2 cellular contexts compared by ENCODE assay signal in the genomic region with DNA sequence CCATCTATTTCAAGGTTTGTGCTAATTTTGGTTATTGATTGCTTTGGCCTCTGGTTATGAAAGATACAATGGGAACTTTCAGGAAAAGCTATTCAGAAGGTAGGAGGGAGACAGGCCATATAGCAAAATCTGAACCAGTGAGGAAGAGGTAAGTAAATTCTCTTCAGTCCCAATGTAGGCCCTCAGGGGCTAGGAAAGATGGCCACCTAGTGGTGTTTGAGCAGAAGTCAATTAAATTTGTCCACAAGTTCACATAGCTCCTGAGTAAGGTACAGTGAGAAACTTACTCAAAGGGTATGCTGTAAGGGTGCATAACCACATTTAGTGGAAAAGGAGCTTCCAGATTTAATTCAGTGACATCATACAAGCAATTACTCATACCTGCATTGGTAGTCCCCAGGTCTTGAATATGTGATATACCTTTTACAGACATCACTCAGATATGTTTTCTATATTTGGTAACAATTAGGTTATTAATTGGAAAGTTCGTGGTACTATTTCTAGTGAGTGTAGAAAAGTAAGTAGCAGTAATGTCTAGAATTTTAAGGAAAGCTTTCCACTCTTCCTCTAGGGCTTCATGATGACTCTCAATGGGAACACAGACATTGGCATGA.
TF ChIP-seq lines count a peak whose summit lies in the region.

No MANE protein-coding gene starts in this region.

TF ChIP-seq in HEK293, 187 proteins besides CTCF, POLR2A, EP300 and RAD21:
- no peak for TF ChIP-seq ZNF2 (tag by site-specific recombination; IDR thresholded peaks at IDR 0.05)
- TF ChIP-seq, protein P1, sequence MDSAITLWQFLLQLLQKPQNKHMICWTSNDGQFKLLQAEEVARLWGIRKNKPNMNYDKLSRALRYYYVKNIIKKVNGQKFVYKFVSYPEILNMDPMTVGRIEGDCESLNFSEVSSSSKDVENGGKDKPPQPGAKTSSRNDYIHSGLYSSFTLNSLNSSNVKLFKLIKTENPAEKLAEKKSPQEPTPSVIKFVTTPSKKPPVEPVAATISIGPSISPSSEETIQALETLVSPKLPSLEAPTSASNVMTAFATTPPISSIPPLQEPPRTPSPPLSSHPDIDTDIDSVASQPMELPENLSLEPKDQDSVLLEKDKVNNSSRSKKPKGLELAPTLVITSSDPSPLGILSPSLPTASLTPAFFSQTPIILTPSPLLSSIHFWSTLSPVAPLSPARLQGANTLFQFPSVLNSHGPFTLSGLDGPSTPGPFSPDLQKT (IDR thresholded peaks at IDR 0.05; ENCODE audit: borderline replicate concordance, low read depth, low read length): no peak
- peak; percentile 91 for TF ChIP-seq ZNF654 (tag by site-specific recombination; IDR thresholded peaks at IDR 0.05; ENCODE audit: low read depth)
- TF ChIP-seq, protein P2, sequence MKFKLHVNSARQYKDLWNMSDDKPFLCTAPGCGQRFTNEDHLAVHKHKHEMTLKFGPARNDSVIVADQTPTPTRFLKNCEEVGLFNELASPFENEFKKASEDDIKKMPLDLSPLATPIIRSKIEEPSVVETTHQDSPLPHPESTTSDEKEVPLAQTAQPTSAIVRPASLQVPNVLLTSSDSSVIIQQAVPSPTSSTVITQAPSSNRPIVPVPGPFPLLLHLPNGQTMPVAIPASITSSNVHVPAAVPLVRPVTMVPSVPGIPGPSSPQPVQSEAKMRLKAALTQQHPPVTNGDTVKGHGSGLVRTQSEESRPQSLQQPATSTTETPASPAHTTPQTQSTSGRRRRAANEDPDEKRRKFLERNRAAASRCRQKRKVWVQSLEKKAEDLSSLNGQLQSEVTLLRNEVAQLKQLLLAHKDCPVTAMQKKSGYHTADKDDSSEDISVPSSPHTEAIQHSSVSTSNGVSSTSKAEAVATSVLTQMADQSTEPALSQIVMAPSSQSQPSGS (tag by site-specific recombination; IDR thresholded peaks at IDR 0.05; ENCODE audit: low read depth): 0 out of 2 replicates have a peak, but pooled peaks have one; percentile 17
- TF ChIP-seq KLF10 (tag by site-specific recombination; IDR thresholded peaks at IDR 0.05): no peak
- TF ChIP-seq, protein P3, sequence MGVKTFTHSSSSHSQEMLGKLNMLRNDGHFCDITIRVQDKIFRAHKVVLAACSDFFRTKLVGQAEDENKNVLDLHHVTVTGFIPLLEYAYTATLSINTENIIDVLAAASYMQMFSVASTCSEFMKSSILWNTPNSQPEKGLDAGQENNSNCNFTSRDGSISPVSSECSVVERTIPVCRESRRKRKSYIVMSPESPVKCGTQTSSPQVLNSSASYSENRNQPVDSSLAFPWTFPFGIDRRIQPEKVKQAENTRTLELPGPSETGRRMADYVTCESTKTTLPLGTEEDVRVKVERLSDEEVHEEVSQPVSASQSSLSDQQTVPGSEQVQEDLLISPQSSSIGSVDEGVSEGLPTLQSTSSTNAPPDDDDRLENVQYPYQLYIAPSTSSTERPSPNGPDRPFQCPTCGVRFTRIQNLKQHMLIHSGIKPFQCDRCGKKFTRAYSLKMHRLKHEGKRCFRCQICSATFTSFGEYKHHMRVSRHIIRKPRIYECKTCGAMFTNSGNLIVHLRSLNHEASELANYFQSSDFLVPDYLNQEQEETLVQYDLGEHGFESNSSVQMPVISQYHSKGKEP (tag by site-specific recombination; IDR thresholded peaks at IDR 0.05): no peak
- TF ChIP-seq ZFP3 (tag by site-specific recombination; IDR thresholded peaks at IDR 0.05; ENCODE audit: low read depth): no peak

TF ChIP-seq in HepG2, 621 proteins besides CTCF, POLR2A, EP300 and RAD21:
- TF ChIP-seq TAF1 (CRISPR knock-in tag; IDR thresholded peaks at IDR 0.05): no peak
- TF ChIP-seq SMC3 (IDR thresholded peaks at IDR 0.05; ENCODE audit: low read length): peak; percentile 68
- TF ChIP-seq MIXL1 (CRISPR knock-in tag; IDR thresholded peaks at IDR 0.05): peak; percentile 66; the same call in 1 of the 2 replicates
- peak; percentile 83 for TF ChIP-seq STAG1 (CRISPR knock-in tag; IDR thresholded peaks at IDR 0.05)
- TF ChIP-seq NFYC (CRISPR knock-in tag; IDR thresholded peaks at IDR 0.05): no peak
TF ChIP-seq in HepG2: peak in this region for 3.
